In genomic region chr1:12511128-12511484, GRCh38 we compare ENCODE assay signal across 10 cellular contexts.
A peak's percentile ranks its signal among the peaks of the same experiment; 100 is the strongest.
DNase-seq lines count a peak whose midpoint lies in the region; ATAC-seq and TF ChIP-seq lines count a peak whose summit lies in the region.
"Had no signal": no experiment of that assay in that cellular context is flagged by ENCODE, and none has a peak within 500 bp of the region (broad histone marks: within the 10 kb centered on the region; RNA-seq: fewer than 3 reads in every experiment).

No MANE protein-coding gene starts in this region.

- H3K4me3 ChIP-seq in Peyer's patch (no peak overlapping the region), esophagus muscularis mucosa (peak overlapping the region in 1 of 4 donors; percentile 15), parathyroid adenoma (ENCODE audit: low read depth, low read length) (no peak overlapping the region)

- CTCF ChIA-PET in CD4-positive, alpha-beta T cell (lab: Charles Lee): interaction anchor here (1.2 to 2.9 kb wide), 4 partner anchors 77 to 107 kb away, joined by 3 to 26 read pairs (median 4); partner anchors contain the start of gene DHRS3

- peaks cover 64% of the 10 kb centered on the region for H3K4me1 Mint-ChIP-seq in CD4-positive, alpha-beta T cell (ENCODE audit: low read depth)
- H3K4me1 Mint-ChIP-seq in chondrocyte (ENCODE audit: low read depth): peaks cover 8% of the 10 kb centered on the region

- intact Hi-C loops in CD4-positive, alpha-beta T cell (cut with DNase I, micrococcal nuclease): loop anchor here (2.0 to 5.0 kb wide), 3 partner anchors 38 to 106 kb away; partner anchors contain the start of gene DHRS3 (in 1 of the 2)
- intact Hi-C loops in esophagus muscularis mucosa (cut with DNase I): no loop called here

- peaks cover 0 to 18% (median 0%) of the 10 kb centered on the region in 3 donors for H3K36me3 ChIP-seq in Peyer's patch
- peaks cover 0 to 32% (median 17%) of the 10 kb centered on the region in 4 donors for H3K36me3 ChIP-seq in esophagus muscularis mucosa
- no peaks in the 10 kb centered on the region for H3K36me3 ChIP-seq in parathyroid adenoma (ENCODE audit: control insufficient read depth, insufficient read depth, low read length)

- H3K36me3 Mint-ChIP-seq in CD4-positive, alpha-beta T cell (ENCODE audit: low read depth): peaks cover 60% of the 10 kb centered on the region
- H3K36me3 Mint-ChIP-seq in chondrocyte (ENCODE audit: low read depth): peaks cover 18% of the 10 kb centered on the region

- no peaks in the 10 kb centered on the region for H3K9me3 ChIP-seq in CD4-positive, alpha-beta T cell (ENCODE audit: control insufficient read depth, low read length)
- H3K9me3 ChIP-seq in Peyer's patch: no peaks in the 10 kb centered on the region
- H3K9me3 ChIP-seq in esophagus muscularis mucosa: no peaks in the 10 kb centered on the region
- no peaks in the 10 kb centered on the region for H3K9me3 ChIP-seq in parathyroid adenoma (ENCODE audit: control insufficient read depth, low read length)

- no peak for ATAC-seq in CD4-positive, alpha-beta T cell (ENCODE audit: poor library complexity)
- no peak for ATAC-seq in activated CD4-positive, CD25-positive, alpha-beta regulatory T cell treated with anti-CD3 and anti-CD28 coated beads, Interleukin-2, amount 50 U/mL, for 24 hours
- ATAC-seq in foreskin keratinocyte (no peak), HG03095 (IDR thresholded peaks at IDR 0.05; ENCODE audit: unreplicated experiment) (no peak)

- WGBS in esophagus muscularis mucosa: 75% methylated on average over 3 of the region's 3 CpGs

- POLR2A ChIA-PET in CD4-positive, alpha-beta T cell (lab: Charles Lee): interaction anchor here (1.0 to 4.0 kb wide), 19 partner anchors 8 to 166 kb away, joined by 3 to 68 read pairs (median 6); partner anchors contain the start of gene DHRS3

- no peak for TF ChIP-seq CTCF in CD4-positive, alpha-beta T cell (IDR thresholded peaks at IDR 0.05)
- TF ChIP-seq CTCF in Peyer's patch (IDR thresholded peaks at IDR 0.05) (no peak), esophagus muscularis mucosa (IDR thresholded peaks at IDR 0.05) (no peak), parathyroid adenoma (IDR thresholded peaks at IDR 0.05) (no peak), foreskin keratinocyte (conservative IDR thresholded peaks at IDR 0.05) (no peak), chondrocyte (IDR thresholded peaks at IDR 0.05) (no peak)

- H2AFZ ChIP-seq in parathyroid adenoma: peak overlapping the region; percentile 38

- H3K9ac ChIP-seq in parathyroid adenoma: no peak overlapping the region

- H3K79me2 ChIP-seq in parathyroid adenoma: no peaks in the 10 kb centered on the region

- H3K27ac Mint-ChIP-seq in CD4-positive, alpha-beta T cell: peak overlapping the region; percentile 96
- H3K27ac Mint-ChIP-seq in chondrocyte (ENCODE audit: unreplicated experiment): no peak overlapping the region

- peaks cover 3% of the 10 kb centered on the region for H3K9me3 Mint-ChIP-seq in CD4-positive, alpha-beta T cell
- no peaks in the 10 kb centered on the region for H3K9me3 Mint-ChIP-seq in chondrocyte (ENCODE audit: low read depth)

- no peak for DNase-seq in CD4-positive, alpha-beta T cell
- DNase-seq in Peyer's patch: no peak
- DNase-seq in esophagus muscularis mucosa (ENCODE audit: extremely low spot score): no peak
- DNase-seq in foreskin keratinocyte: no peak
- DNase-seq in chondrocyte (ENCODE audit: low spot score): no peak
- DNase-seq: Calu3, NCI-H1436 had no signal

- peak overlapping the region; percentile 85 for H3K4me3 Mint-ChIP-seq in CD4-positive, alpha-beta T cell
- no peak overlapping the region for H3K4me3 Mint-ChIP-seq in chondrocyte (ENCODE audit: unreplicated experiment)

- TF ChIP-seq POLR2A in Peyer's patch (IDR thresholded peaks at IDR 0.05) (no peak), esophagus muscularis mucosa (IDR thresholded peaks at IDR 0.05; ENCODE audit: low read depth) (no peak)

- no peaks in the 10 kb centered on the region for H3K27me3 Mint-ChIP-seq in CD4-positive, alpha-beta T cell
- no peaks in the 10 kb centered on the region for H3K27me3 Mint-ChIP-seq in chondrocyte (ENCODE audit: low read depth)

- TF ChIP-seq EP300 in esophagus muscularis mucosa (IDR thresholded peaks at IDR 0.05): no peak

- no peaks in the 10 kb centered on the region for H3K27me3 ChIP-seq in CD4-positive, alpha-beta T cell (ENCODE audit: control insufficient read depth, insufficient read depth, low read length)
- H3K27me3 ChIP-seq in Peyer's patch: no peaks in the 10 kb centered on the region
- H3K27me3 ChIP-seq in esophagus muscularis mucosa: no peaks in the 10 kb centered on the region
- H3K27me3 ChIP-seq in parathyroid adenoma (ENCODE audit: control insufficient read depth, insufficient read depth, low read length): no peaks in the 10 kb centered on the region
- H3K27me3 ChIP-seq in foreskin keratinocyte: no peaks in the 10 kb centered on the region

- H3K4me1 ChIP-seq in Peyer's patch (peaks cover 0 to 6% (median 0%) of the 10 kb centered on the region in 4 donors), esophagus muscularis mucosa (peaks cover 23 to 48% (median 39%) of the 10 kb centered on the region in 4 donors), parathyroid adenoma (peaks cover 5% of the 10 kb centered on the region), foreskin keratinocyte (no peaks in the 10 kb centered on the region)

- H3K27ac ChIP-seq in CD4-positive, alpha-beta T cell (ENCODE audit: low read depth, low read length): peak overlapping the region; percentile 89
- H3K27ac ChIP-seq in Peyer's patch: peak overlapping the region; percentile 38 to 70 (median 40)
- peak overlapping the region; percentile 54 to 68 (median 68) for H3K27ac ChIP-seq in esophagus muscularis mucosa (replicated peaks in 1 of 4)
- H3K27ac ChIP-seq in parathyroid adenoma: peak overlapping the region; percentile 68
- H3K27ac ChIP-seq in foreskin keratinocyte: no peak overlapping the region

- H3K4me2 ChIP-seq in parathyroid adenoma (ENCODE audit: low read length): no peak overlapping the region
